Comparison of ENCODE assay signal across 32 cellular contexts in the genomic region with DNA sequence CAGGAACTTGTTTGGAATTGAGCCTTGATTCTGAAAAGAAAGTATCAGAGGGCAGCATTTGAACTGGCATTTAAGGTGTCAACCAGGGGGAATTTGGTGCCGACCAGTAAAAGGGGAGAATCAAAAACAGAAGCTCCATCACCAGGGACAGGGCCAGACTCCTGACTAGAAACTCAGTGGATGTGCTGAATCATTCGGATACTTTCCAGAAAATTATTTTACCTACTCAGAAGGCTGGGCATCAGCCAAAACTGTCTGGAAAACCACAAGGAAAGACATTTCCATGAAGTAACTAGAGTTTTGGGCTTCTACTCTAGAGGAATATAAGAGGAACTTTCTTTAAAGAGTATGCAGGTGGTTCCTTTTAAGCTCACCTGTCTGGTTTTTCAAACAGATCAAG.
DNase-seq lines count a peak whose midpoint lies in the region; ATAC-seq and TF ChIP-seq lines count a peak whose summit lies in the region.
"Had no signal": no experiment of that assay in that cellular context is flagged by ENCODE, and none has a peak within 500 bp of the region (broad histone marks: within the 10 kb centered on the region; RNA-seq: fewer than 3 reads in every experiment).

No MANE protein-coding gene starts in this region.

- H3K79me2 ChIP-seq in GM23248 (ENCODE audit: insufficient read depth) (no peaks in the 10 kb centered on the region), osteoblast (ENCODE audit: insufficient read depth, low read length) (no peaks in the 10 kb centered on the region)

- no peak overlapping the region for H3K4me2 ChIP-seq in GM23248 (ENCODE audit: unreplicated experiment)
- H3K4me2 ChIP-seq in osteoblast (ENCODE audit: insufficient read depth, low read length) = no peak overlapping the region

- H3K9ac ChIP-seq in GM23248 = no peak overlapping the region

- peaks cover 64% of the 10 kb centered on the region for H3K4me1 Mint-ChIP-seq in activated naive CD8-positive, alpha-beta T cell treated with anti-CD3 and anti-CD28 coated beads, Interleukin-2, amount 50 U/mL, for 24 hours
- peaks cover 52% of the 10 kb centered on the region for H3K4me1 Mint-ChIP-seq in activated naive CD8-positive, alpha-beta T cell treated with anti-CD3 and anti-CD28 coated beads for 36 hours
- H3K4me1 Mint-ChIP-seq in activated T-helper 1 cell treated with anti-CD3 and anti-CD28 coated beads, Interleukin-12 subunit alpha, Interleukin-12 subunit beta, Interleukin-2, Interleukin-4 antibody, amounts not matched to agents 30 ng/mL and 10 ng/mL and 1 ng/mL, durations not matched to agents 14 hours and 24 hours and 36 hours (ENCODE audit: low read depth) = peaks cover 83% of the 10 kb centered on the region

- H3K4me3 Mint-ChIP-seq in activated naive CD8-positive, alpha-beta T cell treated with anti-CD3 and anti-CD28 coated beads, Interleukin-2, amount 50 U/mL, for 24 hours = no peak overlapping the region
- H3K4me3 Mint-ChIP-seq in activated naive CD8-positive, alpha-beta T cell treated with anti-CD3 and anti-CD28 coated beads for 36 hours = no peak overlapping the region
- no peak overlapping the region for H3K4me3 Mint-ChIP-seq in activated T-helper 1 cell treated with anti-CD3 and anti-CD28 coated beads, Interleukin-12 subunit alpha, Interleukin-12 subunit beta, Interleukin-2, Interleukin-4 antibody, amounts not matched to agents 30 ng/mL and 10 ng/mL and 1 ng/mL, durations not matched to agents 14 hours and 24 hours and 36 hours
- H3K4me3 Mint-ChIP-seq: CD4-positive, CD25-positive, alpha-beta regulatory T cell; dendritic cell treated with granulocyte-macrophage colony-stimulating factor and Interleukin-4, amounts not matched to agents 40 ng/mL and 50 ng/mL, for 4 days had no signal

- peaks cover 15% of the 10 kb centered on the region for H3K36me3 Mint-ChIP-seq in activated naive CD8-positive, alpha-beta T cell treated with anti-CD3 and anti-CD28 coated beads, Interleukin-2, amount 50 U/mL, for 24 hours (ENCODE audit: low read depth)
- H3K36me3 Mint-ChIP-seq in activated naive CD8-positive, alpha-beta T cell treated with anti-CD3 and anti-CD28 coated beads for 36 hours = peaks cover 43% of the 10 kb centered on the region
- peaks cover 30% of the 10 kb centered on the region for H3K36me3 Mint-ChIP-seq in activated T-helper 1 cell treated with anti-CD3 and anti-CD28 coated beads, Interleukin-12 subunit alpha, Interleukin-12 subunit beta, Interleukin-2, Interleukin-4 antibody, amounts not matched to agents 30 ng/mL and 10 ng/mL and 1 ng/mL, durations not matched to agents 14 hours and 24 hours and 36 hours (ENCODE audit: low read depth)
- H3K36me3 Mint-ChIP-seq: CD4-positive, CD25-positive, alpha-beta regulatory T cell had no signal

- H3K4me3 ChIP-seq in GM23248 (no peak overlapping the region), osteoblast (ENCODE audit: insufficient read depth, low read length) (no peak overlapping the region)
- H3K4me3 ChIP-seq: ascending aorta, left lung, testis had no signal

- H3K27me3 ChIP-seq in GM23248 (replicated peaks; ENCODE audit: insufficient read depth) (no peaks in the 10 kb centered on the region), osteoblast (ENCODE audit: insufficient read depth, low read length) (no peaks in the 10 kb centered on the region)
- H3K27me3 ChIP-seq: ascending aorta, left lung, testis had no signal

- no peak overlapping the region for H2AFZ ChIP-seq in GM23248
- no peak overlapping the region for H2AFZ ChIP-seq in osteoblast (ENCODE audit: low read length)

- peaks cover 17% of the 10 kb centered on the region for H3K4me1 ChIP-seq in GM23248 (ENCODE audit: insufficient read depth)
- no peaks in the 10 kb centered on the region for H3K4me1 ChIP-seq in osteoblast (ENCODE audit: insufficient read depth, low read length)
- H3K4me1 ChIP-seq: ascending aorta, foreskin keratinocyte, left lung, testis had no signal

- in situ Hi-C loops in GM23248 (cut with MboI) = no loop called here

- peak overlapping the region; percentile 49 for H3K27ac Mint-ChIP-seq in activated naive CD8-positive, alpha-beta T cell treated with anti-CD3 and anti-CD28 coated beads, Interleukin-2, amount 50 U/mL, for 24 hours
- H3K27ac Mint-ChIP-seq in activated naive CD8-positive, alpha-beta T cell treated with anti-CD3 and anti-CD28 coated beads for 36 hours = no peak overlapping the region
- peak overlapping the region; percentile 93 for H3K27ac Mint-ChIP-seq in activated T-helper 1 cell treated with anti-CD3 and anti-CD28 coated beads, Interleukin-12 subunit alpha, Interleukin-12 subunit beta, Interleukin-2, Interleukin-4 antibody, amounts not matched to agents 30 ng/mL and 10 ng/mL and 1 ng/mL, durations not matched to agents 14 hours and 24 hours and 36 hours
- H3K27ac Mint-ChIP-seq: CD4-positive, CD25-positive, alpha-beta regulatory T cell; dendritic cell treated with granulocyte-macrophage colony-stimulating factor and Interleukin-4, amounts not matched to agents 40 ng/mL and 50 ng/mL, for 4 days had no signal

- intact Hi-C loops in activated T-helper 1 cell treated with anti-CD3 and anti-CD28 coated beads, Interleukin-12 subunit alpha, Interleukin-12 subunit beta, Interleukin-2, Interleukin-4 antibody, amounts not matched to agents 30 ng/mL and 10 ng/mL and 1 ng/mL, durations not matched to agents 14 hours and 24 hours and 36 hours (cut with micrococcal nuclease) = loop anchor here (2.0 to 10.0 kb wide), 6 partner anchors 147 to 1013 kb away; no protein-coding TSS in a partner anchor

- H3K27ac ChIP-seq in GM23248 (0 out of 2 replicates have a peak overlapping the region, but pooled peaks have one; percentile 7), osteoblast (ENCODE audit: low read depth, low read length) (no peak overlapping the region)
- H3K27ac ChIP-seq: ascending aorta, foreskin keratinocyte, left lung, testis, WERI-Rb-1 had no signal

- no peaks in the 10 kb centered on the region for H3K27me3 Mint-ChIP-seq in activated naive CD8-positive, alpha-beta T cell treated with anti-CD3 and anti-CD28 coated beads, Interleukin-2, amount 50 U/mL, for 24 hours
- no peaks in the 10 kb centered on the region for H3K27me3 Mint-ChIP-seq in activated naive CD8-positive, alpha-beta T cell treated with anti-CD3 and anti-CD28 coated beads for 36 hours
- no peaks in the 10 kb centered on the region for H3K27me3 Mint-ChIP-seq in activated T-helper 1 cell treated with anti-CD3 and anti-CD28 coated beads, Interleukin-12 subunit alpha, Interleukin-12 subunit beta, Interleukin-2, Interleukin-4 antibody, amounts not matched to agents 30 ng/mL and 10 ng/mL and 1 ng/mL, durations not matched to agents 14 hours and 24 hours and 36 hours (ENCODE audit: insufficient read depth)
- H3K27me3 Mint-ChIP-seq: CD4-positive, CD25-positive, alpha-beta regulatory T cell had no signal

- peaks cover 10% of the 10 kb centered on the region; the same call in 1 of the 2 replicates for H3F3A ChIP-seq in GM23248 (ENCODE audit: insufficient read depth)

- peaks cover 13% of the 10 kb centered on the region for H3K9me3 Mint-ChIP-seq in activated naive CD8-positive, alpha-beta T cell treated with anti-CD3 and anti-CD28 coated beads, Interleukin-2, amount 50 U/mL, for 24 hours
- H3K9me3 Mint-ChIP-seq in activated naive CD8-positive, alpha-beta T cell treated with anti-CD3 and anti-CD28 coated beads for 36 hours = peaks cover 13% of the 10 kb centered on the region
- H3K9me3 Mint-ChIP-seq in activated T-helper 1 cell treated with anti-CD3 and anti-CD28 coated beads, Interleukin-12 subunit alpha, Interleukin-12 subunit beta, Interleukin-2, Interleukin-4 antibody, amounts not matched to agents 30 ng/mL and 10 ng/mL and 1 ng/mL, durations not matched to agents 14 hours and 24 hours and 36 hours = peaks cover 14% of the 10 kb centered on the region
- H3K9me3 Mint-ChIP-seq: dendritic cell treated with granulocyte-macrophage colony-stimulating factor and Interleukin-4, amounts not matched to agents 40 ng/mL and 50 ng/mL, for 4 days had no signal

- H3K36me3 ChIP-seq in GM23248 (ENCODE audit: low read depth) (no peaks in the 10 kb centered on the region), osteoblast (ENCODE audit: insufficient read depth, low read length) (no peaks in the 10 kb centered on the region)
- H3K36me3 ChIP-seq: ascending aorta, left lung, WERI-Rb-1 had no signal

- no peak for ATAC-seq in activated naive CD8-positive, alpha-beta T cell treated with anti-CD3 and anti-CD28 coated beads, Interleukin-2, amount 50 U/mL, for 24 hours
- no peak for ATAC-seq in GM19397 (IDR thresholded peaks at IDR 0.05; ENCODE audit: unreplicated experiment)
- ATAC-seq: activated naive CD4-positive, alpha-beta T cell treated with anti-CD3 and anti-CD28 coated beads, Interleukin-2, amount 50 U/mL, for 72 hours; foreskin keratinocyte; left lung; Panc1 had no signal

- H4K20me1 ChIP-seq in GM23248 (ENCODE audit: insufficient read depth) (no peaks in the 10 kb centered on the region), osteoblast (ENCODE audit: insufficient read depth, low read length) (no peaks in the 10 kb centered on the region)

- no peaks in the 10 kb centered on the region for H3K9me3 ChIP-seq in GM23248 (ENCODE audit: low read depth)
- peaks cover 2% of the 10 kb centered on the region for H3K9me3 ChIP-seq in osteoblast (ENCODE audit: low read depth, low read length)
- H3K9me3 ChIP-seq: ascending aorta, left lung, testis had no signal

- 48 to 52% methylated on average over 2 of the region's 2 CpGs for WGBS in GM23248 (ENCODE audit: low coverage in 1 of 2, low lambda C conversion rate in 2 of 2, missing lambda C conversion rate in 2 of 2), 2 experiments

- no peak for DNase-seq in activated naive CD8-positive, alpha-beta T cell treated with anti-CD3 and anti-CD28 coated beads, Interleukin-2, amount 50 U/mL, for 24 hours
- DNase-seq in activated naive CD8-positive, alpha-beta T cell treated with anti-CD3 and anti-CD28 coated beads for 36 hours = no peak
- DNase-seq in GM23248 = peak; percentile 69
- no peak for DNase-seq in activated T-helper 1 cell treated with anti-CD3 and anti-CD28 coated beads, Interleukin-12 subunit alpha, Interleukin-12 subunit beta, Interleukin-2, Interleukin-4 antibody, amounts not matched to agents 30 ng/mL and 10 ng/mL and 1 ng/mL, durations not matched to agents 14 hours and 24 hours and 36 hours (ENCODE audit: low spot score)
- peak; percentile 47 for DNase-seq in osteoblast (ENCODE audit: insufficient read length, low spot score, missing footprints)
- DNase-seq in NCI-H146 (lab: John Stamatoyannopoulos, UW) = no peak
- DNase-seq in NCI-H69 (lab: John Stamatoyannopoulos, UW) = no peak
- DNase-seq: activated CD4-positive, alpha-beta T cell treated with anti-CD3 and anti-CD28 coated beads, Interleukin-2, amount 50 U/mL, for 4 hours; AML-193; Calu3; CD4-positive, CD25-positive, alpha-beta regulatory T cell; central memory CD4-positive, alpha-beta T cell; erythroblast; foreskin keratinocyte; GOT3; head of caudate nucleus; islet precursor cell; left lung; NCI-H1105; NCI-H2029; NCI-H526; NK-92 treated with Interleukin-12 subunit alpha and Interleukin-12 subunit beta, amount 100 ng/mL, for 24 hours; SHP77 treated with DMSO at 0.1 percent for 48 hours; small intestine; stimulated activated naive CD4-positive, alpha-beta T cell; testis; WERI-Rb-1 had no signal

- H3K9me2 ChIP-seq in GM23248 (ENCODE audit: insufficient read depth) = no peaks in the 10 kb centered on the region

- no peak for TF ChIP-seq CTCF in osteoblast (IDR thresholded peaks at IDR 0.05; ENCODE audit: extremely low read depth, low read depth, low read length)

Comparison
In these comparisons a context has a peak if more than half of its experiments do, and no peak if none do; other contexts are left out.
1. DNase-seq: peak in GM23248 (single experiment) and osteoblast (single experiment); none in activated naive CD8-positive, alpha-beta T cell treated with anti-CD3 and anti-CD28 coated beads, Interleukin-2, amount 50 U/mL, for 24 hours (single experiment), activated naive CD8-positive, alpha-beta T cell treated with anti-CD3 and anti-CD28 coated beads for 36 hours (single experiment), activated T-helper 1 cell treated with anti-CD3 and anti-CD28 coated beads, Interleukin-12 subunit alpha, Interleukin-12 subunit beta, Interleukin-2, Interleukin-4 antibody, amounts not matched to agents 30 ng/mL and 10 ng/mL and 1 ng/mL, durations not matched to agents 14 hours and 24 hours and 36 hours (single experiment), NCI-H146 (single experiment) and NCI-H69 (single experiment).